Comparison of ENCODE assay signal across 1 cellular context in the genomic region with DNA sequence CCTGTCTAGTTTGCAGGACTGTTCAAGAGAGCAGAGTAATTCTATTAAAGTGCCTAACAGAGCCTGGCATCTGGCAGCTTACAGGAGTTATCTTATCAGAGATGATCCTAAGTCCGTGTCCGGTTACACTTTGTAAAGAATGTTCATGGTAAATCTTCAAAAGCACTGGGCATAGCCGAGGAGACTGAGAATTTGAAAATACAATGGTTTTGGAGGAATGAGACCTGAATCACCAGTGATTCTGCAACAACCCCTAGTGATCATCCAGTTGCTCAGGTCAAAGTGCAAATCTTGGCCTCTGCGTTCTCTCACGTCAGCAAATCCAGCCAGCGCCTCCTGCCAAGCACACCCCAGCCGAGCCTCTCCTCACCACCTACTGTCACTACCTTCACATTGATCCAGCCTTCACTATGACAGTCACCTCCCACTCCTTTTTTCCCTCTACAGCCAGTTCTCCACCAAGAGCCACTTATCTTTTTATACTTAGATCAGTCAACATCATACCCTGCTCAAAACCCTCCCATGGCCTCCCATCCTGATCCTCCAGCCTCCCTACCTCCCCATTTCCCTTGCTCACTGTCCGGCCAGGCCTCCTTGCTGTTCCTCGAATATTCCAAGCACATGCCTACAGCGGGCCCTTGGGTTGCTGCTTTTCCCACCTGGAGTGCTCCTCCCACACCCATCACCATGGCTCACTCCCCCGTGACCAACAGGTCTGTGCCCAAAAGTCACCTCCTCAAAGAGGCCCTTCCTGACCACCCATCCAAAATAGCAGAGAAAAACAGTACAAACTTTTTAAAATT.
TF ChIP-seq lines count a peak whose summit lies in the region.

No MANE protein-coding gene starts in this region.

TF ChIP-seq in HepG2, 621 proteins besides CTCF, POLR2A, EP300 and RAD21 (continued from another document and continues in another):
- TF ChIP-seq ZNF460 (CRISPR knock-in tag; IDR thresholded peaks at IDR 0.05; ENCODE audit: borderline replicate concordance): no peak
- TF ChIP-seq, protein P1, sequence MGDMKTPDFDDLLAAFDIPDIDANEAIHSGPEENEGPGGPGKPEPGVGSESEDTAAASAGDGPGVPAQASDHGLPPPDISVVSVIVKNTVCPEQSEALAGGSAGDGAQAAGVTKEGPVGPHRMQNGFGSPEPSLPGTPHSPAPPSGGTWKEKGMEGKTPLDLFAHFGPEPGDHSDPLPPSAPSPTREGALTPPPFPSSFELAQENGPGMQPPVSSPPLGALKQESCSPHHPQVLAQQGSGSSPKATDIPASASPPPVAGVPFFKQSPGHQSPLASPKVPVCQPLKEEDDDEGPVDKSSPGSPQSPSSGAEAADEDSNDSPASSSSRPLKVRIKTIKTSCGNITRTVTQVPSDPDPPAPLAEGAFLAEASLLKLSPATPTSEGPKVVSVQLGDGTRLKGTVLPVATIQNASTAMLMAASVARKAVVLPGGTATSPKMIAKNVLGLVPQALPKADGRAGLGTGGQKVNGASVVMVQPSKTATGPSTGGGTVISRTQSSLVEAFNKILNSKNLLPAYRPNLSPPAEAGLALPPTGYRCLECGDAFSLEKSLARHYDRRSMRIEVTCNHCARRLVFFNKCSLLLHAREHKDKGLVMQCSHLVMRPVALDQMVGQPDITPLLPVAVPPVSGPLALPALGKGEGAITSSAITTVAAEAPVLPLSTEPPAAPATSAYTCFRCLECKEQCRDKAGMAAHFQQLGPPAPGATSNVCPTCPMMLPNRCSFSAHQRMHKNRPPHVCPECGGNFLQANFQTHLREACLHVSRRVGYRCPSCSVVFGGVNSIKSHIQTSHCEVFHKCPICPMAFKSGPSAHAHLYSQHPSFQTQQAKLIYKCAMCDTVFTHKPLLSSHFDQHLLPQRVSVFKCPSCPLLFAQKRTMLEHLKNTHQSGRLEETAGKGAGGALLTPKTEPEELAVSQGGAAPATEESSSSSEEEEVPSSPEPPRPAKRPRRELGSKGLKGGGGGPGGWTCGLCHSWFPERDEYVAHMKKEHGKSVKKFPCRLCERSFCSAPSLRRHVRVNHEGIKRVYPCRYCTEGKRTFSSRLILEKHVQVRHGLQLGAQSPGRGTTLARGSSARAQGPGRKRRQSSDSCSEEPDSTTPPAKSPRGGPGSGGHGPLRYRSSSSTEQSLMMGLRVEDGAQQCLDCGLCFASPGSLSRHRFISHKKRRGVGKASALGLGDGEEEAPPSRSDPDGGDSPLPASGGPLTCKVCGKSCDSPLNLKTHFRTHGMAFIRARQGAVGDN (CRISPR knock-in tag; IDR thresholded peaks at IDR 0.05): peak; percentile 88
- TF ChIP-seq, protein P2, sequence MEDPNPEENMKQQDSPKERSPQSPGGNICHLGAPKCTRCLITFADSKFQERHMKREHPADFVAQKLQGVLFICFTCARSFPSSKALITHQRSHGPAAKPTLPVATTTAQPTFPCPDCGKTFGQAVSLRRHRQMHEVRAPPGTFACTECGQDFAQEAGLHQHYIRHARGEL (CRISPR knock-in tag; IDR thresholded peaks at IDR 0.05): no peak
- TF ChIP-seq, protein P3, sequence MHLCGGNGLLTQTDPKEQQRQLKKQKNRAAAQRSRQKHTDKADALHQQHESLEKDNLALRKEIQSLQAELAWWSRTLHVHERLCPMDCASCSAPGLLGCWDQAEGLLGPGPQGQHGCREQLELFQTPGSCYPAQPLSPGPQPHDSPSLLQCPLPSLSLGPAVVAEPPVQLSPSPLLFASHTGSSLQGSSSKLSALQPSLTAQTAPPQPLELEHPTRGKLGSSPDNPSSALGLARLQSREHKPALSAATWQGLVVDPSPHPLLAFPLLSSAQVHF (CRISPR knock-in tag; IDR thresholded peaks at IDR 0.05): no peak
- no peak for TF ChIP-seq ATAD3A (CRISPR knock-in tag; IDR thresholded peaks at IDR 0.05)
- TF ChIP-seq, protein P4, sequence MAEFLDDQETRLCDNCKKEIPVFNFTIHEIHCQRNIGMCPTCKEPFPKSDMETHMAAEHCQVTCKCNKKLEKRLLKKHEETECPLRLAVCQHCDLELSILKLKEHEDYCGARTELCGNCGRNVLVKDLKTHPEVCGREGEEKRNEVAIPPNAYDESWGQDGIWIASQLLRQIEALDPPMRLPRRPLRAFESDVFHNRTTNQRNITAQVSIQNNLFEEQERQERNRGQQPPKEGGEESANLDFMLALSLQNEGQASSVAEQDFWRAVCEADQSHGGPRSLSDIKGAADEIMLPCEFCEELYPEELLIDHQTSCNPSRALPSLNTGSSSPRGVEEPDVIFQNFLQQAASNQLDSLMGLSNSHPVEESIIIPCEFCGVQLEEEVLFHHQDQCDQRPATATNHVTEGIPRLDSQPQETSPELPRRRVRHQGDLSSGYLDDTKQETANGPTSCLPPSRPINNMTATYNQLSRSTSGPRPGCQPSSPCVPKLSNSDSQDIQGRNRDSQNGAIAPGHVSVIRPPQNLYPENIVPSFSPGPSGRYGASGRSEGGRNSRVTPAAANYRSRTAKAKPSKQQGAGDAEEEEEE (CRISPR knock-in tag; IDR thresholded peaks at IDR 0.05; ENCODE audit: borderline replicate concordance): peak; percentile 85; the same call in 1 of the 2 replicates
- TF ChIP-seq SMARCC2 (IDR thresholded peaks at IDR 0.05): no peak
- no peak for TF ChIP-seq PRMT3 (CRISPR knock-in tag; IDR thresholded peaks at IDR 0.05; ENCODE audit: borderline replicate concordance, low read depth)
- TF ChIP-seq ZNF678 (CRISPR knock-in tag; IDR thresholded peaks at IDR 0.05): no peak
- TF ChIP-seq, protein P5, sequence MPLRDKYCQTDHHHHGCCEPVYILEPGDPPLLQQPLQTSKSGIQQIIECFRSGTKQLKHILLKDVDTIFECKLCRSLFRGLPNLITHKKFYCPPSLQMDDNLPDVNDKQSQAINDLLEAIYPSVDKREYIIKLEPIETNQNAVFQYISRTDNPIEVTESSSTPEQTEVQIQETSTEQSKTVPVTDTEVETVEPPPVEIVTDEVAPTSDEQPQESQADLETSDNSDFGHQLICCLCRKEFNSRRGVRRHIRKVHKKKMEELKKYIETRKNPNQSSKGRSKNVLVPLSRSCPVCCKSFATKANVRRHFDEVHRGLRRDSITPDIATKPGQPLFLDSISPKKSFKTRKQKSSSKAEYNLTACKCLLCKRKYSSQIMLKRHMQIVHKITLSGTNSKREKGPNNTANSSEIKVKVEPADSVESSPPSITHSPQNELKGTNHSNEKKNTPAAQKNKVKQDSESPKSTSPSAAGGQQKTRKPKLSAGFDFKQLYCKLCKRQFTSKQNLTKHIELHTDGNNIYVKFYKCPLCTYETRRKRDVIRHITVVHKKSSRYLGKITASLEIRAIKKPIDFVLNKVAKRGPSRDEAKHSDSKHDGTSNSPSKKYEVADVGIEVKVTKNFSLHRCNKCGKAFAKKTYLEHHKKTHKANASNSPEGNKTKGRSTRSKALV (CRISPR knock-in tag; IDR thresholded peaks at IDR 0.05): no peak
- no peak for TF ChIP-seq POLR2AphosphoS5 (IDR thresholded peaks at IDR 0.05; ENCODE audit: low read depth, low read length)
- TF ChIP-seq CSRNP1 (CRISPR knock-in tag; IDR thresholded peaks at IDR 0.05): no peak
- TF ChIP-seq RBFOX2 (IDR thresholded peaks at IDR 0.05; ENCODE audit: low read depth, low read length): no peak
- TF ChIP-seq ZNF543 (CRISPR knock-in tag; IDR thresholded peaks at IDR 0.05): 0 out of 2 replicates have a peak, but pooled peaks have one; percentile 53
- TF ChIP-seq RBAK (CRISPR knock-in tag; IDR thresholded peaks at IDR 0.05): peak; percentile 77
- TF ChIP-seq, protein P6, sequence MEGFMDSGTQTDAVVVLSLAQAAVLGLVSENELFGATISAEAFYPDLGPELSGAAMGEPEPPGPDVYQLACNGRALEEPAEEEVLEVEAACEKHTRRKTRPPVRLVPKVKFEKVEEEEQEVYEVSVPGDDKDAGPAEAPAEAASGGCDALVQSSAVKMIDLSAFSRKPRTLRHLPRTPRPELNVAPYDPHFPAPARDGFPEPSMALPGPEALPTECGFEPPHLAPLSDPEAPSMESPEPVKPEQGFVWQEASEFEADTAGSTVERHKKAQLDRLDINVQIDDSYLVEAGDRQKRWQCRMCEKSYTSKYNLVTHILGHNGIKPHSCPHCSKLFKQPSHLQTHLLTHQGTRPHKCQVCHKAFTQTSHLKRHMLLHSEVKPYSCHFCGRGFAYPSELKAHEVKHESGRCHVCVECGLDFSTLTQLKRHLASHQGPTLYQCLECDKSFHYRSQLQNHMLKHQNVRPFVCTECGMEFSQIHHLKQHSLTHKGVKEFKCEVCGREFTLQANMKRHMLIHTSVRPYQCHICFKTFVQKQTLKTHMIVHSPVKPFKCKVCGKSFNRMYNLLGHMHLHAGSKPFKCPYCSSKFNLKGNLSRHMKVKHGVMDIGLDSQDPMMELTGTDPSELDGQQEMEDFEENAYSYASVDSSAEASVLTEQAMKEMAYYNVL (CRISPR knock-in tag; IDR thresholded peaks at IDR 0.05; ENCODE audit: borderline replicate concordance): 0 out of 2 replicates have a peak, but pooled peaks have one; percentile 18
- TF ChIP-seq ZSCAN22 (CRISPR knock-in tag; IDR thresholded peaks at IDR 0.05): no peak
- TF ChIP-seq ZBTB8A (CRISPR knock-in tag; IDR thresholded peaks at IDR 0.05; ENCODE audit: borderline replicate concordance, low read depth): no peak
- no peak; the same call in 1 of the 2 replicates for TF ChIP-seq ZNF83 (CRISPR knock-in tag; IDR thresholded peaks at IDR 0.05; ENCODE audit: borderline replicate concordance)
- TF ChIP-seq ARID4A (CRISPR knock-in tag; IDR thresholded peaks at IDR 0.05; ENCODE audit: borderline replicate concordance): peak; percentile 27; the same call in 1 of the 2 replicates
- no peak for TF ChIP-seq TOPORS (CRISPR knock-in tag; IDR thresholded peaks at IDR 0.05)
- no peak; the same call in 1 of the 2 replicates for TF ChIP-seq ZFP1 (CRISPR knock-in tag; IDR thresholded peaks at IDR 0.05)
- no peak for TF ChIP-seq ZSCAN30 (CRISPR knock-in tag; IDR thresholded peaks at IDR 0.05)
- no peak for TF ChIP-seq JDP2 (CRISPR knock-in tag; IDR thresholded peaks at IDR 0.05; ENCODE audit: borderline replicate concordance)
- TF ChIP-seq ZNF782 (CRISPR knock-in tag; IDR thresholded peaks at IDR 0.05; ENCODE audit: borderline replicate concordance): no peak
- TF ChIP-seq RXRB (CRISPR knock-in tag; IDR thresholded peaks at IDR 0.05; ENCODE audit: borderline replicate concordance): peak; percentile 57; the same call in 1 of the 2 replicates
- peak; percentile 53 for TF ChIP-seq KDM2A (CRISPR knock-in tag; IDR thresholded peaks at IDR 0.05; ENCODE audit: borderline replicate concordance, low read depth)
- TF ChIP-seq ZNF235 (CRISPR knock-in tag; IDR thresholded peaks at IDR 0.05; ENCODE audit: borderline replicate concordance): no peak
- TF ChIP-seq ATF5 (CRISPR knock-in tag; IDR thresholded peaks at IDR 0.05; ENCODE audit: low read depth): no peak
- no peak for TF ChIP-seq ZNF225 (CRISPR knock-in tag; IDR thresholded peaks at IDR 0.05)
- TF ChIP-seq ATRX (CRISPR knock-in tag; IDR thresholded peaks at IDR 0.05; ENCODE audit: borderline replicate concordance): no peak
- TF ChIP-seq MAZ (IDR thresholded peaks at IDR 0.05; ENCODE audit: borderline replicate concordance, low read depth, low read length): no peak
- TF ChIP-seq MAZ (CRISPR knock-in tag; IDR thresholded peaks at IDR 0.05; ENCODE audit: low read depth): no peak
- no peak for TF ChIP-seq MBNL3 (CRISPR knock-in tag; conservative IDR thresholded peaks at IDR 0.05)
- TF ChIP-seq ZNF556 (CRISPR knock-in tag; IDR thresholded peaks at IDR 0.05; ENCODE audit: borderline replicate concordance): peak; percentile 65; the same call in 1 of the 2 replicates
- 0 out of 2 replicates have a peak, but pooled peaks have one; percentile 42 for TF ChIP-seq DNMT1 (CRISPR knock-in tag; IDR thresholded peaks at IDR 0.05)
- no peak for TF ChIP-seq HCFC1 (IDR thresholded peaks at IDR 0.05; ENCODE audit: low read depth, low read length)
- peak; percentile 87 for TF ChIP-seq ZKSCAN5 (CRISPR knock-in tag; IDR thresholded peaks at IDR 0.05)
